In the genomic region with DNA sequence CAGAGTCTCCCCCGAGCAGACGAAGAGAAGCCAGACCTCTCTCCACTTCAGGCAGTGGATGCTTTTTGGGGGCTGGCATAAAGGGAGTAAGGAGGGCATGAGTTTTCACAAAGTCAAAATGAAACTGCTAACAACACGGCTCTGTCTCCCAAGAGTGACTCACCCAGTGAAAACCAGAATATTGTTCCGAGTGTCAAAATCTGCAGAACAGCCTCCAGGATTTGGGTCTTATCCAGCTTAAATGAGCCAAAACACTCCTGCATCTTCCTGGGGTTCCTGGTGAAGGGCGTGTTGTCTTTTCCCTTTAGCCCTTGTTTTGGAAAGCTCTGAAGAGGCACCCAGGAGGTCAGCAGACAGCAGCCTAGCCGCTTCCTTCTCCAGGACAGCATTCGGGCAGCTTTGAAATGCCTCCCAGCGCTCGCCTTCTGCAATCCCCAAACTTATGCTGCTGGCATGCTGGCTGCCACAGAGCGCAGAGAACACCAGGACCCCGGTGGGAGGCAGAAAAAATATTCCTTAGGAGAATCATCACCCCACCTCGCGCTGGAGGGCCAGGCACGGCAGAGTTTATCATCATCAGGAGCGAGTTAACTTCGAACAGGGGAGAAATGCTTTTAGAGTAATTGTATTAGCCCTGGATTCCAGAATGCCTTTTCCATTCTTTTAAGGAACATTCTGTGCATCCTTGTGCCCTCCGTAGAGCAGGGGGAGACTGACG, we compare ENCODE assay signal across 7 cellular contexts.
DNase-seq lines count a peak whose midpoint lies in the region; FAIRE-seq and TF ChIP-seq lines count a peak whose summit lies in the region.

No MANE protein-coding gene starts in this region.

- no peaks in the 10 kb centered on the region for H3K79me2 ChIP-seq in Karpas-422 (ENCODE audit: low read length)

- no peaks in the 10 kb centered on the region for H3K27me3 ChIP-seq in Karpas-422 (ENCODE audit: low read length)
- peaks cover 0 to 3% (median 0%) of the 10 kb centered on the region in 5 donors for H3K27me3 ChIP-seq in subcutaneous abdominal adipose tissue (ENCODE audit: control insufficient read depth in 5 of 5, insufficient read depth in 4 of 5, low read length in 5 of 5)

- no peaks in the 10 kb centered on the region for H3K36me3 ChIP-seq in Karpas-422 (ENCODE audit: insufficient read depth, low read length)
- no peaks in the 10 kb centered on the region for H3K36me3 ChIP-seq in subcutaneous abdominal adipose tissue (ENCODE audit: control insufficient read depth in 5 of 5, insufficient read depth in 5 of 5, low read length in 5 of 5)

- no peak for DNase-seq in Karpas-422
- DNase-seq in astrocyte of the cerebellum (ENCODE audit: low read depth): peak; percentile 84
- peak; percentile 70 for DNase-seq in iris pigment epithelial cell (ENCODE audit: low read depth)
- no peak for DNase-seq in NCI-H82 treated with DMSO at 0.1 percent for 48 hours (lab: John Stamatoyannopoulos, UW; ENCODE audit: unreplicated experiment)
- no peak for DNase-seq in NCI-H2029 treated with DMSO at 0.1 percent for 48 hours (lab: John Stamatoyannopoulos, UW)
- DNase-seq in RCC 7860 (ENCODE audit: low spot score): no peak

- H3K9ac ChIP-seq in Karpas-422 (ENCODE audit: low read length) (no peak overlapping the region; the same call in 1 of the 2 replicates), subcutaneous abdominal adipose tissue (ENCODE audit: low read length in 5 of 5) (peak overlapping the region; percentile 27 to 64 (median 48))

- H4K20me1 ChIP-seq in Karpas-422 (ENCODE audit: insufficient read depth, low read depth, low read length): no peaks in the 10 kb centered on the region; the same call in 1 of the 2 replicates

- H3K4me1 ChIP-seq in Karpas-422 (ENCODE audit: low read length) (peaks cover 31% of the 10 kb centered on the region), subcutaneous abdominal adipose tissue (ENCODE audit: control insufficient read depth in 5 of 5, insufficient read depth in 5 of 5, low read length in 5 of 5) (peaks cover 31 to 88% (median 71%) of the 10 kb centered on the region in 5 donors)

- H3K4me3 ChIP-seq in Karpas-422 (ENCODE audit: low read length): peak overlapping the region; percentile 33; the same call in 1 of the 2 replicates
- H3K4me3 ChIP-seq in astrocyte of the cerebellum (ENCODE audit: low read depth, low read length): peak overlapping the region; percentile 13
- H3K4me3 ChIP-seq in subcutaneous abdominal adipose tissue (ENCODE audit: low read depth in 1 of 5, low read length in 5 of 5): peak overlapping the region; percentile 16 to 35 (median 28)

- H3K9me2 ChIP-seq in Karpas-422 (replicated peaks; ENCODE audit: insufficient read depth, low read length): no peaks in the 10 kb centered on the region

- no peak overlapping the region for H2AFZ ChIP-seq in Karpas-422 (ENCODE audit: low read length)

- H3K4me2 ChIP-seq in Karpas-422 (ENCODE audit: low read depth, low read length, poor library complexity, severe bottlenecking): peak overlapping the region; percentile 35

- FAIRE-seq in RCC 7860 (lab: Jason Lieb, UNC): no peak

- H3K9me3 ChIP-seq in Karpas-422 (ENCODE audit: low read length): no peaks in the 10 kb centered on the region
- no peaks in the 10 kb centered on the region for H3K9me3 ChIP-seq in subcutaneous abdominal adipose tissue (ENCODE audit: control insufficient read depth in 5 of 5, low read length in 5 of 5)

- H3K27ac ChIP-seq in Karpas-422 (ENCODE audit: low read length) (no peak overlapping the region), subcutaneous abdominal adipose tissue (ENCODE audit: low read depth, low read length) (peak overlapping the region; percentile 89)

- no peak for TF ChIP-seq CTCF in astrocyte of the cerebellum (IDR thresholded peaks at IDR 0.05; ENCODE audit: low read depth, low read length, missing control alignments)

- in situ Hi-C loops in astrocyte of the cerebellum (cut with HindIII; ENCODE audit: low sequenced_read_pairs): loop anchor here (5.0 to 10.0 kb wide), 2 partner anchors 47 to 60 kb away; no protein-coding TSS in a partner anchor

Comparison
In these comparisons a context has a peak if more than half of its experiments do, and no peak if none do; other contexts are left out.
1. DNase-seq: peak in astrocyte of the cerebellum (single experiment) and iris pigment epithelial cell (single experiment); none in Karpas-422 (single experiment), NCI-H82 treated with DMSO at 0.1 percent for 48 hours (single experiment), NCI-H2029 treated with DMSO at 0.1 percent for 48 hours (single experiment) and RCC 7860 (single experiment).
2. Peak in every context shown above with its lines, with median percentiles within 50 percentile points of each other: H3K4me3 ChIP-seq.